10 cellular contexts compared by ENCODE assay signal in genomic region chr14:32473476-32473875, GRCh38.
DNase-seq lines count a peak whose midpoint lies in the region; ATAC-seq, FAIRE-seq and TF ChIP-seq lines count a peak whose summit lies in the region.
"Had no signal": no experiment of that assay in that cellular context is flagged by ENCODE, and none has a peak within 500 bp of the region (broad histone marks: within the 10 kb centered on the region; RNA-seq: fewer than 3 reads in every experiment).

No MANE protein-coding gene starts in this region.

- 7% methylated on average over 3 of the region's 3 CpGs for WGBS in prostate gland

- H3K36me3 ChIP-seq in left ventricle myocardium inferior: no peaks in the 10 kb centered on the region
- no peaks in the 10 kb centered on the region for H3K36me3 ChIP-seq in prostate gland

- peak overlapping the region; percentile 98 for H3K27ac ChIP-seq in angular gyrus (ENCODE audit: low read depth, low read length)
- H3K27ac ChIP-seq in left ventricle myocardium inferior (replicated peaks): peak overlapping the region; percentile 84
- peak overlapping the region; percentile 39 to 47 for H3K27ac ChIP-seq in prostate gland

- H3K4me1 ChIP-seq in left ventricle myocardium inferior (peaks cover 85% of the 10 kb centered on the region), prostate gland (replicated peaks) (peaks cover 5% of the 10 kb centered on the region)

- DNase-seq in Daoy (ENCODE audit: low read depth) (peak; percentile 20), left ventricle myocardium inferior (peak; percentile 41), prostate gland (ENCODE audit: low spot score) (peak; percentile 91), T-helper 9 cell (no peak), frontal cortex (ENCODE audit: low spot score in 2 of 2) (no peak)
- no peak for DNase-seq in effector CD8-positive, alpha-beta T cell (lab: John Stamatoyannopoulos, UW)
- DNase-seq: activated naive CD4-positive, alpha-beta T cell treated with Interleukin-2 at 50 U/mL for 16 hours had no signal

- H3K27me3 ChIP-seq in left ventricle myocardium inferior (ENCODE audit: low read depth): no peaks in the 10 kb centered on the region
- no peaks in the 10 kb centered on the region for H3K27me3 ChIP-seq in prostate gland (replicated peaks; ENCODE audit: insufficient read depth)

- TF ChIP-seq CTCF in left ventricle myocardium inferior (IDR thresholded peaks at IDR 0.05; ENCODE audit: borderline replicate concordance) (no peak), prostate gland (IDR thresholded peaks at IDR 0.05) (no peak)

- H3K9me3 ChIP-seq in left ventricle myocardium inferior (replicated peaks): no peaks in the 10 kb centered on the region
- no peaks in the 10 kb centered on the region for H3K9me3 ChIP-seq in prostate gland

- ATAC-seq in GM21367 (IDR thresholded peaks at IDR 0.05; ENCODE audit: unreplicated experiment): no peak

- no peak for TF ChIP-seq POLR2A in prostate gland (IDR thresholded peaks at IDR 0.05)

- intact Hi-C loops in left ventricle myocardium inferior (cut with micrococcal nuclease): loop anchor here (10.0 kb wide), 1 partner anchor 389 kb away; no protein-coding TSS in a partner anchor
- intact Hi-C loops in prostate gland (cut with DNase I): loop anchor here (5.0 to 10.0 kb wide), 2 partner anchors 39 to 969 kb away; no protein-coding TSS in a partner anchor

- H3K4me3 ChIP-seq in left ventricle myocardium inferior: no peak overlapping the region
- no peak overlapping the region for H3K4me3 ChIP-seq in prostate gland

- no peak for FAIRE-seq in frontal cortex (lab: Jason Lieb, UNC)
- FAIRE-seq: islet of Langerhans had no signal

Comparison
In these comparisons a context has a peak if more than half of its experiments do, and no peak if none do; other contexts are left out.
1. DNase-seq: peak in Daoy (single experiment), left ventricle myocardium inferior (single experiment) and prostate gland (single experiment); none in T-helper 9 cell (single experiment), frontal cortex (0 of 2) and effector CD8-positive, alpha-beta T cell (single experiment).
2. H3K27ac ChIP-seq: peak in every context shown above with its lines; median percentile 98 in angular gyrus; 84 in left ventricle myocardium inferior; 43 in prostate gland.